ENCODE assay signal across 12 cellular contexts in the genomic region with DNA sequence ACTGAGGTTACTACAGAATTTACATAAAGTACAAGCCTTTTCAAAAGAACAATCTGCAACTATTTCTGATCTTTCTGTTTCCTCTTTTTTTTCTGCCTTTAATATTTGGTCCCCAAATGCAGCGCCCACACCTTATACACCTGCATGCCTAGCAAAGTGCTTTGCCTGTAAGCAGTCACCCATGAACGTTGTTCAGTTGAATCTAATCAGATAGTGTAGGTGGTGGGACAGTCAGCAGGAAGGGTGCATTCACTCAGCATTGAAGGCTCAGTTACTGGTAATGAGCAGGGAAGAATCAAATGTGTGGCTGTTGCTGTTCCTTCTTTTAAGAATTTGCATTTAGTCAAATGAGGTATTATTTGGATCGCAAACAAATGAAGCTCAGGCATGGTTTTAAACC.
DNase-seq lines count a peak whose midpoint lies in the region; ATAC-seq lines count a peak whose summit lies in the region.
"Had no signal": no experiment of that assay in that cellular context is flagged by ENCODE, and none has a peak within 500 bp of the region (broad histone marks: within the 10 kb centered on the region; RNA-seq: fewer than 3 reads in every experiment).

No MANE protein-coding gene starts in this region.

- ATAC-seq in GM19035 (IDR thresholded peaks at IDR 0.05; ENCODE audit: unreplicated experiment) (peak; percentile 69), HG02571 (IDR thresholded peaks at IDR 0.05; ENCODE audit: unreplicated experiment) (peak; percentile 67), HG03442 (IDR thresholded peaks at IDR 0.05; ENCODE audit: unreplicated experiment) (peak; percentile 79), naive B cell (ENCODE audit: low read depth in 2 of 2) (peak; percentile 65 to 70)
- ATAC-seq: PC-3 had no signal

- H3K4me1 Mint-ChIP-seq in naive B cell = peaks cover 56 to 73% (median 64%) of the 10 kb centered on the region in 3 donors

- in situ Hi-C loops in ACHN (cut with HindIII; ENCODE audit: low pct_ligation_motif_present, low pct_unique_long_range_greater_than_20kb, low sequenced_read_pairs) = no loop called here

- no peaks in the 10 kb centered on the region for H3K27me3 Mint-ChIP-seq in naive B cell

- no peaks in the 10 kb centered on the region for H3K9me3 Mint-ChIP-seq in naive B cell

- peak overlapping the region in 4 of 6 donors; percentile 16 to 61 (median 42) for H3K27ac Mint-ChIP-seq in naive B cell

- DNase-seq in naive B cell = peak; percentile 5
- DNase-seq in activated effector memory CD4-positive, alpha-beta T cell treated with Interleukin-2 at 50 U/mL for 16 hours = no peak
- no peak for DNase-seq in NCI-H345 (lab: John Stamatoyannopoulos, UW)
- DNase-seq in HUDEP-2 (lab: John Stamatoyannopoulos, UW; ENCODE audit: unreplicated experiment in 76 of 76) = no peak
- no peak for DNase-seq in ACHN
- DNase-seq: activated CD4-positive, alpha-beta T cell treated with anti-CD3 and anti-CD28 coated beads, Interleukin-2, amount 50 U/mL, for 48 hours; kidney; NCI-H1092 had no signal

- peaks cover 0 to 11% of the 10 kb centered on the region in 2 donors for H3K36me3 Mint-ChIP-seq in naive B cell

- H3K4me3 Mint-ChIP-seq in naive B cell = peak overlapping the region in 7 of 8 donors; percentile 24 to 75 (median 47)
